In the genomic region with DNA sequence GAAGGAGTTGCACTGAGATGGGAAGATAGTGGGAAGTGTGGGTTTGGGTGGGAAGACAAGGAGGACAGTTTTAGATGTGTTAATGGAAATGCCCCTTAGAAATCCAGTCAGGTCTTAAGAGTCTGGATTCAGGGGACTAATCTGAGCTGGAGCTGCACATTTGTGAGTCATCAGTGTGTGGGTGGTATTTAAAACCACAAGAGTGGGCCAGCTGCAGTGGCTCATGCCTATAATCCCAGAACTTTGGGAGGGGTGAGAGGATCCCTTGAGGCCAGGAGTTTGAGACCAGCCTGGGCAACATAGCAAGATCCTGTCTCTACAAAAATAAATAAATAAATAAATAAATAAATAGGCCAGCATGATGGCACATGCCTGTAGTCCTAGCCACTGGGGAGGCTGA, we compare ENCODE assay signal across 11 cellular contexts. TPM values are rescaled to one million over a fixed set of nuclear protein-coding genes. Genes with fewer than 3 reads are reported as not detected.
DNase-seq lines count a peak whose midpoint lies in the region; ATAC-seq and TF ChIP-seq lines count a peak whose summit lies in the region.
"Had no signal": no experiment of that assay in that cellular context is flagged by ENCODE, and none has a peak within 500 bp of the region (broad histone marks: within the 10 kb centered on the region; RNA-seq: fewer than 3 reads in every experiment).

No MANE protein-coding gene starts in this region.

- ATAC-seq in HG03095 (IDR thresholded peaks at IDR 0.05; ENCODE audit: unreplicated experiment) (no peak), GM21786 (IDR thresholded peaks at IDR 0.05; ENCODE audit: unreplicated experiment) (no peak)

- TF ChIP-seq CTCF in AG10803 (conservative IDR thresholded peaks at IDR 0.05; ENCODE audit: low read length) = no peak
- no peak for TF ChIP-seq CTCF in endodermal cell (conservative IDR thresholded peaks at IDR 0.05)

- H3K27ac Mint-ChIP-seq in endodermal cell = no peak overlapping the region

- H3K27me3 ChIP-seq in adipocyte (replicated peaks; ENCODE audit: control insufficient read depth, insufficient read depth, low read length) (no peaks in the 10 kb centered on the region), endodermal cell (ENCODE audit: control insufficient read depth, insufficient read depth, low read length, poor library complexity, severe bottlenecking) (peaks cover 24% of the 10 kb centered on the region)

- no peak overlapping the region for H3K4me3 Mint-ChIP-seq in endodermal cell
- H3K4me3 Mint-ChIP-seq: nephron progenitor cell had no signal

- DNase-seq in AG10803 (ENCODE audit: low read depth) = peak; percentile 86
- peak; percentile 86 for DNase-seq in HS-27A (ENCODE audit: low read depth)
- peak; percentile 60 for DNase-seq in adipocyte (ENCODE audit: low read depth)
- peak; percentile 69 for DNase-seq in hepatic stellate cell (ENCODE audit: low spot score)
- no peak for DNase-seq in endodermal cell
- DNase-seq in NCI-H187 treated with DMSO at 0.1 percent for 48 hours (lab: John Stamatoyannopoulos, UW) = no peak
- DNase-seq: nephron progenitor cell; stimulated activated CD4-positive, alpha-beta T cell treated with anti-CD3 and anti-CD28 coated beads, Interleukin-4, amount 100 ng/mL, for 1 hour had no signal

- peaks cover 1% of the 10 kb centered on the region for H3K4me1 Mint-ChIP-seq in endodermal cell

- peaks cover 2% of the 10 kb centered on the region for H3K9me3 Mint-ChIP-seq in endodermal cell
- H3K9me3 Mint-ChIP-seq: nephron progenitor cell had no signal

- H3K36me3 Mint-ChIP-seq in endodermal cell (ENCODE audit: low read depth) = peaks cover 1% of the 10 kb centered on the region

- H3K4me3 ChIP-seq in AG10803 (ENCODE audit: low read length) (no peak overlapping the region), adipocyte (ENCODE audit: low read length) (no peak overlapping the region), endodermal cell (ENCODE audit: low read length) (no peak overlapping the region)
- H3K4me3 ChIP-seq: thoracic aorta had no signal

- no peak overlapping the region for H3K27ac ChIP-seq in endodermal cell (ENCODE audit: low read depth, low read length)
- H3K27ac ChIP-seq: thoracic aorta had no signal

- H3K4me1 ChIP-seq in adipocyte (ENCODE audit: control insufficient read depth, insufficient read depth, low read length) (peaks cover 24% of the 10 kb centered on the region), endodermal cell (ENCODE audit: control insufficient read depth, insufficient read depth, low read length) (no peaks in the 10 kb centered on the region)

- no peaks in the 10 kb centered on the region for H3K9me3 ChIP-seq in adipocyte (ENCODE audit: control insufficient read depth, low read length)
- no peaks in the 10 kb centered on the region for H3K9me3 ChIP-seq in endodermal cell (ENCODE audit: control insufficient read depth, low read length)
- H3K9me3 ChIP-seq: thoracic aorta had no signal

- no peak overlapping the region for H3K9ac ChIP-seq in adipocyte (ENCODE audit: low read length)
- no peak overlapping the region for H3K9ac ChIP-seq in endodermal cell (ENCODE audit: extremely low read depth, low read length, poor library complexity, severe bottlenecking)

- peaks cover 23% of the 10 kb centered on the region for H3K27me3 Mint-ChIP-seq in endodermal cell (ENCODE audit: insufficient read depth)

- H3K36me3 ChIP-seq in adipocyte (ENCODE audit: control insufficient read depth, insufficient read depth, low read length, severe bottlenecking) (no peaks in the 10 kb centered on the region), endodermal cell (ENCODE audit: control insufficient read depth, insufficient read depth, low read length) (no peaks in the 10 kb centered on the region)
- H3K36me3 ChIP-seq: thoracic aorta had no signal

RNA-seq across cellular contexts. Expression of a gene that starts 40.9 kb away (rescaled TPM):
- 10 to 100 TPM in 1 of 2 donors, 1 to 10 TPM in 1; 5.7 to 11.4 TPM for total RNA-seq in endodermal cell
- polyA plus RNA-seq in endodermal cell (2013, experiment 1 of 2) = 24.7 TPM
- polyA plus RNA-seq in endodermal cell (2013, experiment 2 of 2) = 15.9 TPM

RNA-seq across cellular contexts. Expression of a gene that starts 46.4 kb away (rescaled TPM):
- total RNA-seq in endodermal cell = not detected
- polyA plus RNA-seq in endodermal cell (2013, experiment 1 of 2) = not detected
- not detected for polyA plus RNA-seq in endodermal cell (2013, experiment 2 of 2)

Comparison
In these comparisons a context has a peak if more than half of its experiments do, and no peak if none do; other contexts are left out.
1. DNase-seq: peak in AG10803 (single experiment), HS-27A (single experiment), adipocyte (single experiment) and hepatic stellate cell (single experiment); none in endodermal cell (single experiment) and NCI-H187 treated with DMSO at 0.1 percent for 48 hours (single experiment).